In the genomic region with DNA sequence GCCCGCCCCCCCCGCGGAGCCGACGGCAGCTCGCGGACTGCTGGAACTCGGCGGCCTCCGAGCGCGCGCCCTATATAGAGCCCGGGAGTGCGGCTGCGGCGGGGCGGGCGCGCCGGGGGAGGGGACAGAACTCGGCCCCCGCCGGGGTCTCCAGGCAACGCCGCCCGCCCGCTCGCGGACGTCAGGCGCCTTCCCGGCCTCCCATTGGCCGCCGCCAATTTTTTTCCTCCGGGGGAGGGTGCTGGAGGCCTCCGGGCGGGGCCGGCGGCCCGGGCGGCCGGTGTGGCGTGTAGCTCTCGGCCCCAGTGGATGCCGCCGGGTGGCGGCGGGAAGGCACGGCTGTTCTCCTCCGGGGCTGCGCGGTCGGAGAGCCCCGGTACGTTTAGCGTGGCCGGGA, we compare ENCODE assay signal across 8 cellular contexts. TPM values are rescaled to one million over a fixed set of nuclear protein-coding genes. Genes with fewer than 3 reads are reported as not detected.
DNase-seq lines count a peak whose midpoint lies in the region; ATAC-seq and TF ChIP-seq lines count a peak whose summit lies in the region.

A gene with protein sequence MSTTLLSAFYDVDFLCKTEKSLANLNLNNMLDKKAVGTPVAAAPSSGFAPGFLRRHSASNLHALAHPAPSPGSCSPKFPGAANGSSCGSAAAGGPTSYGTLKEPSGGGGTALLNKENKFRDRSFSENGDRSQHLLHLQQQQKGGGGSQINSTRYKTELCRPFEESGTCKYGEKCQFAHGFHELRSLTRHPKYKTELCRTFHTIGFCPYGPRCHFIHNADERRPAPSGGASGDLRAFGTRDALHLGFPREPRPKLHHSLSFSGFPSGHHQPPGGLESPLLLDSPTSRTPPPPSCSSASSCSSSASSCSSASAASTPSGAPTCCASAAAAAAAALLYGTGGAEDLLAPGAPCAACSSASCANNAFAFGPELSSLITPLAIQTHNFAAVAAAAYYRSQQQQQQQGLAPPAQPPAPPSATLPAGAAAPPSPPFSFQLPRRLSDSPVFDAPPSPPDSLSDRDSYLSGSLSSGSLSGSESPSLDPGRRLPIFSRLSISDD (minus strand): TSS at position 49 of the 397 bp plus-strand sequence. CDS start 291 bp downstream, outside the sequence.

- H3K4me1 ChIP-seq in right atrium auricular region = peaks cover 0 to 48% of the 10 kb centered on the region in 2 donors
- H3K4me1 ChIP-seq in aorta (ENCODE audit: control insufficient read depth in 1 of 2, insufficient read depth in 2 of 2, low read length in 2 of 2) = no peaks in the 10 kb centered on the region

- intact Hi-C loops in T-helper 2 cell treated with Interferon-gamma antibody and Interleukin-4, amounts not matched to agents 100 ng/mL and 5 ng/mL, for 36 hours (cut with micrococcal nuclease) = loop anchor here (1.0 to 2.0 kb wide), 6 partner anchors 8 to 416 kb away; partner anchors contain the start of gene THADA
- intact Hi-C loops in aorta (cut with DNase I) = loop anchor here (2.0 to 10.0 kb wide), 7 partner anchors 76 to 1172 kb away; no protein-coding TSS in a partner anchor

- TF ChIP-seq POLR2A in GM18505 (IDR thresholded peaks at IDR 0.05; ENCODE audit: borderline replicate concordance, extremely low read depth, insufficient read depth, insufficient read length) = peak; percentile 97

- no peaks in the 10 kb centered on the region for H3K9me3 ChIP-seq in right atrium auricular region
- H3K9me3 ChIP-seq in aorta (ENCODE audit: control insufficient read depth, low read length) = no peaks in the 10 kb centered on the region

- H3K27me3 ChIP-seq in right atrium auricular region (no peaks in the 10 kb centered on the region), aorta (ENCODE audit: control insufficient read depth in 1 of 2, insufficient read depth in 2 of 2, low read length in 1 of 2) (no peaks in the 10 kb centered on the region)

- ATAC-seq in GM18505 (IDR thresholded peaks at IDR 0.05; ENCODE audit: unreplicated experiment) = peak; percentile 53
- peak; percentile 48 for ATAC-seq in HG02943 (IDR thresholded peaks at IDR 0.05; ENCODE audit: low read depth, unreplicated experiment)
- peak; percentile 89 for ATAC-seq in aorta (ENCODE audit: low FRiP score)

- DNase-seq in NCI-H1930 (lab: John Stamatoyannopoulos, UW) (peak; percentile 84 to 93), right atrium auricular region (ENCODE audit: low spot score) (peak; percentile 97), putamen (ENCODE audit: low spot score) (peak; percentile 97), aorta (peak; percentile 98)

- H3K27ac ChIP-seq in angular gyrus (ENCODE audit: low read depth, low read length) (peak within 1 kb of the TSS; percentile 97), right atrium auricular region (peak within 1 kb of the TSS; percentile 99 to 100), aorta (ENCODE audit: low read depth in 1 of 2, low read length in 2 of 2) (peak within 1 kb of the TSS; percentile 71 to 94)

- TF ChIP-seq CTCF in right atrium auricular region (IDR thresholded peaks at IDR 0.05) = no peak

- 0 to 1% methylated on average over 4 to 58 of the region's 58 CpGs for WGBS in aorta, 2 donors

- H3K4me3 ChIP-seq in right atrium auricular region (peak within 1 kb of the TSS; percentile 79 to 92), aorta (ENCODE audit: low read length in 2 of 2) (peak within 1 kb of the TSS; percentile 74 to 96)

- H3K36me3 ChIP-seq in right atrium auricular region (peaks cover 35% of the 10 kb centered on the region), aorta (ENCODE audit: control insufficient read depth in 1 of 2, insufficient read depth in 2 of 2, low read length in 1 of 2) (peaks cover 0 to 10% of the 10 kb centered on the region in 2 donors)

RNA-seq across cellular contexts. Expression of the gene that starts here (rescaled TPM):
- total RNA-seq in T-helper 2 cell treated with Interferon-gamma antibody and Interleukin-4, amounts not matched to agents 100 ng/mL and 5 ng/mL, for 36 hours = 133 and 135 TPM in 2 replicates
- total RNA-seq in right atrium auricular region = 10 to 100 TPM; 43.2 to 47.3 TPM
- total RNA-seq in aorta = 100 to 1,000 TPM; 180 to 231 TPM
- 100 to 1,000 TPM in 1 of 2 donors, 10 to 100 TPM in 1; 71.9 to 118 TPM for polyA plus RNA-seq in aorta

Comparison
In these comparisons a context has a peak if more than half of its experiments do, and no peak if none do; other contexts are left out.
1. Peak in every context shown above with its lines: DNase-seq, ATAC-seq, H3K4me3 ChIP-seq and H3K27ac ChIP-seq.